8 cellular contexts compared by ENCODE assay signal in the genomic region with DNA sequence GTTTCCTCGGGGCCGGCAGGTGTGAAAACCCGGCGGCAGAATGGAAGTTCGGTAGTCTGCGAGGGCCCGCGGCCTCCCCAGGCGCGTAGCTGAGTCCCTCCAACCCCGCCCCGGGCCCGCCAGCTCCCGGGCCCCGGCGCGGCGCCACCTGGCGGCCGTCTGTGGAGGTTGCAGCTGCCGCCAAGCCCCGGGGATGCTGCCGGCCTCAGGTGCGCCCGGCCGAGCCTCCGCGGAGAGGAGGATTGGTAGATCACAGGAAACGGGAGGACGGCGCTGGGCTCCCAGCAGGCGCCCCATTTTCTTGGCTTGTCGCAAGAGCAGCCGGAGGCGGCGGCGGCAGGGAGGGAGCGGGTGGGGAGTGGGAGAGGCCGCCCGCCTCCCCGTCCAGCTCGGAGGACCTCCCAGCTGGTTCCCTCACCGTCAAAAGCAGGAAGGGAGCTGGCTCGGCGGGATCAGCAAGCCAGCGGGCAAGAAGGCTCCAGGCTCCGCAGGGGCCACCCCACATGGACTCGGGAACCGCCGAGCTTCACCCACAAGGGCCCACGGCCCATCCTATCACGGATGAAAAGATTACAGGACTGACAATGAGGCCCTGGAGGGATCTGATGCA. TPM values are rescaled to one million over a fixed set of nuclear protein-coding genes. Genes with fewer than 3 reads are reported as not detected.
A peak's percentile ranks its signal among the peaks of the same experiment; 100 is the strongest.
DNase-seq lines count a peak whose midpoint lies in the region; ATAC-seq and TF ChIP-seq lines count a peak whose summit lies in the region.
"Not testable (repeated sequence)": the region's sequence is repeated elsewhere in the genome, so short reads cannot be mapped to it uniquely, and the experiment has no call there.

No MANE protein-coding gene starts in this region.

- not testable (repeated sequence) for DNase-seq in AG09309 (ENCODE audit: low read depth); chondrocyte (ENCODE audit: low spot score)
- DNase-seq in NCI-H2196 treated with DMSO at 0.1 percent for 48 hours (lab: John Stamatoyannopoulos, UW; ENCODE audit: unreplicated experiment): peak; percentile 39
- DNase-seq in activated CD4-positive, alpha-beta T cell treated with anti-CD3 and anti-CD28 coated beads for 4 hours: peak; percentile 73 to 77
- DNase-seq in left colon: peak; percentile 47 to 79
- DNase-seq in stimulated activated CD4-positive, alpha-beta T cell treated with anti-CD3 and anti-CD28 coated beads, Interleukin-15, amount 100 ng/mL, for 24 hours: peak; percentile 87

- H3K4me1 Mint-ChIP-seq in chondrocyte (ENCODE audit: low read depth): not testable (repeated sequence)

- H3K36me3 Mint-ChIP-seq in chondrocyte (ENCODE audit: low read depth): not testable (repeated sequence)

- peak overlapping the region; percentile 51 for H3K4me3 Mint-ChIP-seq in chondrocyte (ENCODE audit: unreplicated experiment)

- peak; percentile 38 for TF ChIP-seq CTCF in AG09309 (IDR thresholded peaks at IDR 0.05; ENCODE audit: control insufficient read depth, insufficient read depth, low read depth, low read length, missing control alignments)
- peak; percentile 75 for TF ChIP-seq CTCF in chondrocyte (IDR thresholded peaks at IDR 0.05)

- ATAC-seq in GM19025 (IDR thresholded peaks at IDR 0.05; ENCODE audit: low read depth, unreplicated experiment) (peak; percentile 88), HG03135 (IDR thresholded peaks at IDR 0.05; ENCODE audit: unreplicated experiment) (peak; percentile 69), left colon (peak; percentile 98)

- H3K4me3 ChIP-seq in AG09309 (ENCODE audit: control insufficient read depth, low read depth, low read length): peak overlapping the region; percentile 32

- not testable (repeated sequence) for H3K27ac Mint-ChIP-seq in chondrocyte (ENCODE audit: unreplicated experiment)

- H3K27me3 Mint-ChIP-seq in chondrocyte (ENCODE audit: low read depth): not testable (repeated sequence)

- intact Hi-C loops in left colon (cut with DNase I, micrococcal nuclease): not testable (repeated sequence)

- H3K9me3 Mint-ChIP-seq in chondrocyte (ENCODE audit: low read depth): not testable (repeated sequence)

RNA-seq across cellular contexts. Expression of a gene that starts 10.5 kb away (rescaled TPM):
- total RNA-seq in chondrocyte: not detected in 3 replicates
- total RNA-seq in left colon: 1 to 10 TPM in 1 of 2 donors, not detected in 1; 3.5 TPM
